ENCODE assay signal across 1 cellular context in the genomic region with DNA sequence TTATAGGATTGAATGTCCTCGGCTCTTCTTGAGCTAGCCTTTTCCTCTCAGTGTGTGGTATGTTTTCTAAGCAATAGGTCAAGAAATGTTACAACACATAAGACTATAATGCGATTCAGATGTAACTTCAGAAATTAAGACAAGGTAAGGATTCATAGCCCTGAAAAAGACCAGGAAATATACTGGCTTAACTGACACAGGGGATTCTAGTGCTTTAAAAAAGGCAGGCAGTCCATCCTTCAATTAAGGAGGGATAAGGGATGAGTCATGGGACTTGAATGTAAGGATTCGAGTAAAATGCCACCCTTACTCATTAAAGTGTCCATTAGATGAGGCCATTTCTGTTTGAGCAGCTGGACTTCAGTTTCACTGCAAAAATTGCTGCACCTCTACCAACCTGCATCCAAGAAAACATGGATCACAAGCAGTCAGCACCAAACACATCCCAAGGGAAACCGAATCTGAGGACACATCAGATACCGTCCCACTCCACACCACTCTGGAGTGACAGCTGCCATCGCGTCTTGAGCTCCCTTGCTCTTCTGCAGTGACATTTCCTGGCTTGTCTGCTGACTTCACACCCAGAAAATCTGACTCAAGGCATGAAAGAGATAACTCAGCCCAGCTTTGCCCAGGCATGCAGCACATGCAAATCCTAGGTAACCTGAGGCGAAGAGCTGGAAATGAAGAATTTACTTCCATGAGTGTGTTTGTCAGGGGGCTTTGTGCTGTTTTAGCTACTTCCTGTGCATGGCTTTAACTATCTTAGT.
TF ChIP-seq lines count a peak whose summit lies in the region.

No MANE protein-coding gene starts in this region.

TF ChIP-seq in WTC11, 78 proteins besides CTCF, POLR2A, EP300 and RAD21 (continued from another document):
- TF ChIP-seq, protein P1, sequence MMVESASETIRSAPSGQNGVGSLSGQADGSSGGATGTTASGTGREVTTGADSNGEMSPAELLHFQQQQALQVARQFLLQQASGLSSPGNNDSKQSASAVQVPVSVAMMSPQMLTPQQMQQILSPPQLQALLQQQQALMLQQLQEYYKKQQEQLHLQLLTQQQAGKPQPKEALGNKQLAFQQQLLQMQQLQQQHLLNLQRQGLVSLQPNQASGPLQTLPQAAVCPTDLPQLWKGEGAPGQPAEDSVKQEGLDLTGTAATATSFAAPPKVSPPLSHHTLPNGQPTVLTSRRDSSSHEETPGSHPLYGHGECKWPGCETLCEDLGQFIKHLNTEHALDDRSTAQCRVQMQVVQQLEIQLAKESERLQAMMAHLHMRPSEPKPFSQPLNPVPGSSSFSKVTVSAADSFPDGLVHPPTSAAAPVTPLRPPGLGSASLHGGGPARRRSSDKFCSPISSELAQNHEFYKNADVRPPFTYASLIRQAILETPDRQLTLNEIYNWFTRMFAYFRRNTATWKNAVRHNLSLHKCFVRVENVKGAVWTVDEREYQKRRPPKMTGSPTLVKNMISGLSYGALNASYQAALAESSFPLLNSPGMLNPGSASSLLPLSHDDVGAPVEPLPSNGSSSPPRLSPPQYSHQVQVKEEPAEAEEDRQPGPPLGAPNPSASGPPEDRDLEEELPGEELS (CRISPR knock-in tag; IDR thresholded peaks at IDR 0.05) = no peak
- no peak for TF ChIP-seq RORB (CRISPR knock-in tag; IDR thresholded peaks at IDR 0.05)
- TF ChIP-seq, protein P2, sequence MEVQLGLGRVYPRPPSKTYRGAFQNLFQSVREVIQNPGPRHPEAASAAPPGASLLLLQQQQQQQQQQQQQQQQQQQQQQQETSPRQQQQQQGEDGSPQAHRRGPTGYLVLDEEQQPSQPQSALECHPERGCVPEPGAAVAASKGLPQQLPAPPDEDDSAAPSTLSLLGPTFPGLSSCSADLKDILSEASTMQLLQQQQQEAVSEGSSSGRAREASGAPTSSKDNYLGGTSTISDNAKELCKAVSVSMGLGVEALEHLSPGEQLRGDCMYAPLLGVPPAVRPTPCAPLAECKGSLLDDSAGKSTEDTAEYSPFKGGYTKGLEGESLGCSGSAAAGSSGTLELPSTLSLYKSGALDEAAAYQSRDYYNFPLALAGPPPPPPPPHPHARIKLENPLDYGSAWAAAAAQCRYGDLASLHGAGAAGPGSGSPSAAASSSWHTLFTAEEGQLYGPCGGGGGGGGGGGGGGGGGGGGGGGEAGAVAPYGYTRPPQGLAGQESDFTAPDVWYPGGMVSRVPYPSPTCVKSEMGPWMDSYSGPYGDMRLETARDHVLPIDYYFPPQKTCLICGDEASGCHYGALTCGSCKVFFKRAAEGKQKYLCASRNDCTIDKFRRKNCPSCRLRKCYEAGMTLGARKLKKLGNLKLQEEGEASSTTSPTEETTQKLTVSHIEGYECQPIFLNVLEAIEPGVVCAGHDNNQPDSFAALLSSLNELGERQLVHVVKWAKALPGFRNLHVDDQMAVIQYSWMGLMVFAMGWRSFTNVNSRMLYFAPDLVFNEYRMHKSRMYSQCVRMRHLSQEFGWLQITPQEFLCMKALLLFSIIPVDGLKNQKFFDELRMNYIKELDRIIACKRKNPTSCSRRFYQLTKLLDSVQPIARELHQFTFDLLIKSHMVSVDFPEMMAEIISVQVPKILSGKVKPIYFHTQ (CRISPR knock-in tag; IDR thresholded peaks at IDR 0.05) = no peak
- TF ChIP-seq, protein P3, sequence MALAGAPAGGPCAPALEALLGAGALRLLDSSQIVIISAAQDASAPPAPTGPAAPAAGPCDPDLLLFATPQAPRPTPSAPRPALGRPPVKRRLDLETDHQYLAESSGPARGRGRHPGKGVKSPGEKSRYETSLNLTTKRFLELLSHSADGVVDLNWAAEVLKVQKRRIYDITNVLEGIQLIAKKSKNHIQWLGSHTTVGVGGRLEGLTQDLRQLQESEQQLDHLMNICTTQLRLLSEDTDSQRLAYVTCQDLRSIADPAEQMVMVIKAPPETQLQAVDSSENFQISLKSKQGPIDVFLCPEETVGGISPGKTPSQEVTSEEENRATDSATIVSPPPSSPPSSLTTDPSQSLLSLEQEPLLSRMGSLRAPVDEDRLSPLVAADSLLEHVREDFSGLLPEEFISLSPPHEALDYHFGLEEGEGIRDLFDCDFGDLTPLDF (CRISPR knock-in tag; IDR thresholded peaks at IDR 0.05) = no peak
- TF ChIP-seq, protein P4, sequence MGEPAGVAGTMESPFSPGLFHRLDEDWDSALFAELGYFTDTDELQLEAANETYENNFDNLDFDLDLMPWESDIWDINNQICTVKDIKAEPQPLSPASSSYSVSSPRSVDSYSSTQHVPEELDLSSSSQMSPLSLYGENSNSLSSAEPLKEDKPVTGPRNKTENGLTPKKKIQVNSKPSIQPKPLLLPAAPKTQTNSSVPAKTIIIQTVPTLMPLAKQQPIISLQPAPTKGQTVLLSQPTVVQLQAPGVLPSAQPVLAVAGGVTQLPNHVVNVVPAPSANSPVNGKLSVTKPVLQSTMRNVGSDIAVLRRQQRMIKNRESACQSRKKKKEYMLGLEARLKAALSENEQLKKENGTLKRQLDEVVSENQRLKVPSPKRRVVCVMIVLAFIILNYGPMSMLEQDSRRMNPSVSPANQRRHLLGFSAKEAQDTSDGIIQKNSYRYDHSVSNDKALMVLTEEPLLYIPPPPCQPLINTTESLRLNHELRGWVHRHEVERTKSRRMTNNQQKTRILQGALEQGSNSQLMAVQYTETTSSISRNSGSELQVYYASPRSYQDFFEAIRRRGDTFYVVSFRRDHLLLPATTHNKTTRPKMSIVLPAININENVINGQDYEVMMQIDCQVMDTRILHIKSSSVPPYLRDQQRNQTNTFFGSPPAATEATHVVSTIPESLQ (CRISPR knock-in tag; IDR thresholded peaks at IDR 0.05) = no peak
- TF ChIP-seq JAZF1 (CRISPR knock-in tag; IDR thresholded peaks at IDR 0.05) = no peak
- no peak for TF ChIP-seq MXD4 (CRISPR knock-in tag; IDR thresholded peaks at IDR 0.05; ENCODE audit: borderline replicate concordance)
- TF ChIP-seq ZNF121 (CRISPR knock-in tag; IDR thresholded peaks at IDR 0.05) = no peak
TF ChIP-seq in WTC11: peak in this region for 0.
